In the genomic region with DNA sequence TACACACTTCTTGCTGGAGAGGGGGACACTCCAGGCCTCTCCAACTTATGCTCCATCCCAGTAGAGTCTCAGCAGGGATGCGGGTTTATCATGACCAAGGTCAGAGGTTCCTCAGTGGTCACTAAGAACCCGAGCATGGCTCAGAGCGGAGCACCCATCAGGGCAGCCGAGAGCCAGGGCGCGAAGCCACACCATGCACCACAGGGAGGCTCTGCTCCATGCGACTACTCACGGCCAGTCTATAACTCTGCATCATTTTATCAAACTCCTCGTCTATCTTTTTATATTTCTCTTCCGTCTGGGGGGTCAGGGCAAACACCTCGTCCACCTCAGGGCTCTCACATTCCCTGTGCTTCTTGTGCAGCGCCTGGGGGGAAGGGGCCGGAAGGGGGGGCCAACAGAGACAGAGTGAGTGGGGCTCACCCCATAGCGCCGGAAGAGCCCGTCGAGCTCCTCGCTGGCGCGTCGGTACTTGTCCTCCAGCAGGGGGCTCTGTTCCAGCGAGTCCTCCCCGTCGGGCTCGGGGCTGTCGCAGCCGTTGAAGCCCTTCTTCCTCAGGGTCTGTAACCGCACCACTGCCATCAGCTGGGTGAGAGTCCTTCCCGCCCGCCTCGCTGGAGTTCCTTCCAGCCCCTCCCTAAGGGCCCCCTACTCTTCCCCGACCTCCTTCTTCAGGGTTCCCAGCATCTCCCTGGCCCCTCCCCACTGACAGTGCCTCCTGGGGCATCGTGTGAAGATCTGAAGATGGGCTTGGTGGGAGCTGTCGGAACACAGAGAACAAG, we compare ENCODE assay signal across 8 cellular contexts. TPM values are rescaled to one million over a fixed set of nuclear protein-coding genes. Genes with fewer than 3 reads are reported as not detected.
DNase-seq lines count a peak whose midpoint lies in the region; TF ChIP-seq lines count a peak whose summit lies in the region.

No MANE protein-coding gene starts in this region.

- TF ChIP-seq CTCF in esophagus squamous epithelium (IDR thresholded peaks at IDR 0.05) = peak; percentile 47 to 80 (median 62)
- peak; percentile 59 for TF ChIP-seq CTCF in osteoblast (IDR thresholded peaks at IDR 0.05; ENCODE audit: extremely low read depth, low read depth, low read length)
- peak; percentile 54 to 74 (median 66) for TF ChIP-seq CTCF in tibial nerve (IDR thresholded peaks at IDR 0.05)

- peaks cover 48 to 79% (median 56%) of the 10 kb centered on the region in 3 donors for H3K36me3 ChIP-seq in esophagus squamous epithelium
- peaks cover 71% of the 10 kb centered on the region for H3K36me3 ChIP-seq in osteoblast (ENCODE audit: insufficient read depth, low read length)
- peaks cover 9 to 82% (median 27%) of the 10 kb centered on the region in 3 donors for H3K36me3 ChIP-seq in tibial nerve

- TF ChIP-seq EP300 in tibial nerve (IDR thresholded peaks at IDR 0.05) = peak in 1 of 2 donors; percentile 17

- peak overlapping the region in 1 of 4 donors; percentile 8 for H3K4me3 ChIP-seq in esophagus squamous epithelium
- no peak overlapping the region for H3K4me3 ChIP-seq in osteoblast (ENCODE audit: insufficient read depth, low read length)
- no peak overlapping the region for H3K4me3 ChIP-seq in tibial nerve

- peak in 2 of 3 experiments; percentile 10 to 16 for DNase-seq in NCI-H1417 (lab: John Stamatoyannopoulos, UW)
- DNase-seq in NCI-H1417 treated with DMSO at 0.1 percent for 48 hours (lab: John Stamatoyannopoulos, UW) = no peak
- peak; percentile 64 for DNase-seq in NCI-H526 treated with DMSO at 0.1 percent for 48 hours (lab: John Stamatoyannopoulos, UW)
- DNase-seq in activated T-cell treated with anti-CD3 and anti-CD28 coated beads, Interleukin-2, amount 50 U/mL, for 1 hour = peak; percentile 77
- no peak for DNase-seq in esophagus squamous epithelium (lab: John Stamatoyannopoulos, UW)
- peak; percentile 91 for DNase-seq in osteoblast (ENCODE audit: insufficient read length, low spot score, missing footprints)
- no peak for DNase-seq in tibial nerve (ENCODE audit: low spot score in 2 of 2)
- no peak for DNase-seq in NCI-H2081 treated with DMSO at 0.1 percent for 48 hours (lab: John Stamatoyannopoulos, UW)

- H3K9me3 ChIP-seq in esophagus squamous epithelium = no peaks in the 10 kb centered on the region
- H3K9me3 ChIP-seq in osteoblast (ENCODE audit: low read depth, low read length) = no peaks in the 10 kb centered on the region
- H3K9me3 ChIP-seq in tibial nerve = no peaks in the 10 kb centered on the region

- no peaks in the 10 kb centered on the region for H3K27me3 ChIP-seq in esophagus squamous epithelium
- H3K27me3 ChIP-seq in osteoblast (ENCODE audit: insufficient read depth, low read length) = no peaks in the 10 kb centered on the region
- H3K27me3 ChIP-seq in tibial nerve = no peaks in the 10 kb centered on the region

- H3K4me1 ChIP-seq in esophagus squamous epithelium = peaks cover 16 to 90% (median 54%) of the 10 kb centered on the region in 3 donors
- peaks cover 18% of the 10 kb centered on the region for H3K4me1 ChIP-seq in osteoblast (ENCODE audit: insufficient read depth, low read length)
- H3K4me1 ChIP-seq in tibial nerve = peaks cover 0 to 86% (median 43%) of the 10 kb centered on the region in 4 donors

- no peak overlapping the region for H3K4me2 ChIP-seq in osteoblast (ENCODE audit: insufficient read depth, low read length)

- 52 to 62% methylated on average over 13 to 21 of the region's 34 CpGs for WGBS in esophagus squamous epithelium, 2 donors
- whole genome bisulfite sequencing in tibial nerve, 2 donors = 31 to 44% methylated on average over 33 to 34 of the region's 34 CpGs

- H2AFZ ChIP-seq in osteoblast (ENCODE audit: low read length) = no peak overlapping the region

- peaks cover 77% of the 10 kb centered on the region for H4K20me1 ChIP-seq in osteoblast (ENCODE audit: insufficient read depth, low read length)

- H3K79me2 ChIP-seq in osteoblast (ENCODE audit: insufficient read depth, low read length) = peaks cover 93% of the 10 kb centered on the region

- H3K27ac ChIP-seq in esophagus squamous epithelium = peak overlapping the region; percentile 9 to 91 (median 66)
- no peak overlapping the region for H3K27ac ChIP-seq in osteoblast (ENCODE audit: low read depth, low read length)
- peak overlapping the region; percentile 13 to 94 (median 68) for H3K27ac ChIP-seq in tibial nerve

- TF ChIP-seq POLR2A in esophagus squamous epithelium (IDR thresholded peaks at IDR 0.05) = no peak
- no peak for TF ChIP-seq POLR2A in tibial nerve (IDR thresholded peaks at IDR 0.05)

- intact Hi-C loops in esophagus squamous epithelium (cut with DNase I) = no loop called here

RNA-seq across cellular contexts. Expression of gene MEF2D, which starts 20.0 kb away (rescaled TPM):
- 10 to 100 TPM in 3 of 4 donors, 1 to 10 TPM in 1; 9.1 to 30.1 (median 12.1) TPM for total RNA-seq in esophagus squamous epithelium
- 12.4 and 14.1 TPM in 2 replicates for total RNA-seq in osteoblast
- total RNA-seq in tibial nerve = 10 to 100 TPM; 67.5 to 84.9 (median 70.8) TPM

Comparison
In these comparisons a context has a peak if more than half of its experiments do, and no peak if none do; other contexts are left out.
1. DNase-seq: peak in NCI-H1417 (2 of 3), NCI-H526 treated with DMSO at 0.1 percent for 48 hours (single experiment), activated T-cell treated with anti-CD3 and anti-CD28 coated beads, Interleukin-2, amount 50 U/mL, for 1 hour (single experiment) and osteoblast (single experiment); none in NCI-H1417 treated with DMSO at 0.1 percent for 48 hours (single experiment), esophagus squamous epithelium (single experiment), tibial nerve (0 of 2) and NCI-H2081 treated with DMSO at 0.1 percent for 48 hours (single experiment).
2. Peak in every context shown above with its lines, with median percentiles within 50 percentile points of each other: CTCF ChIP-seq.